In the genomic region with DNA sequence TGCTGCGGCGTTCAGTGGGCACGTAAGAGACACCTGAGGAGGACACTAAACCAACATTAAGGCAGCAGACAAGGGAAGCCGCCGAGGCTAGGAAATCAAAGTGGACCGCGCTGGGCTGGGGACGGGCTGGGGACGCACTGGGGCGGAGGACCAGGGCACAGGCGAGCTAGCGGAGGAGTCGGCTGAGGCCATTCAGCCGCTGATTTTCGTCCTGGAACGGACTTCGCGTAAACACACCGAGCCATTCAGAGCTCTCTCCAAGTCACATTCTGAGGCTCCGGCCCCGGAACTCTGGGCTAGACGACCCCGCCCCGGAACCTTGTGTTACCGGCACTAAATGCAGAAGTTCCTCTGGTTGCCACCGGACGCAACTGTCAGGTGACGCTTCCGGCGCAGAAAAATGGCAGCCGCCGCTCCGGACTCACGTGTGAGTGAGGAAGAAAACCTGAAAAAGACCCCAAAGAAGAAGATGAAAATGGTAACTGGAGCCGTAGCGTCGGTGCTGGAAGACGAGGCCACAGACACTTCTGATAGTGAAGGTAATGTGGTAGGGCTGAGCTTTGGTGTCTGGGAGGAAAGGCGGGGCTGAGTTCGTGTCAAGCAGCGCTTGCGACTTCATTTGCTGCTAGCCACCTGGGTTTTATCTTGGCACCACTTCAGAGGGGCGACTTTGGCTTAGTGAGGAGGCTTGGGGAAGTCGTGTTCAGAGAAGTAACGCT, we compare ENCODE assay signal across 8 cellular contexts. TPM values are rescaled to one million over a fixed set of nuclear protein-coding genes. Genes with fewer than 3 reads are reported as not detected.
DNase-seq lines count a peak whose midpoint lies in the region; ATAC-seq and TF ChIP-seq lines count a peak whose summit lies in the region.

A gene with protein sequence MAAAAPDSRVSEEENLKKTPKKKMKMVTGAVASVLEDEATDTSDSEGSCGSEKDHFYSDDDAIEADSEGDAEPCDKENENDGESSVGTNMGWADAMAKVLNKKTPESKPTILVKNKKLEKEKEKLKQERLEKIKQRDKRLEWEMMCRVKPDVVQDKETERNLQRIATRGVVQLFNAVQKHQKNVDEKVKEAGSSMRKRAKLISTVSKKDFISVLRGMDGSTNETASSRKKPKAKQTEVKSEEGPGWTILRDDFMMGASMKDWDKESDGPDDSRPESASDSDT (plus strand): TSS at position 377 of the 719 bp plus-strand sequence. CDS start 24 bp downstream, at position 401.

- peaks cover 7% of the 10 kb centered on the region for H3K36me3 Mint-ChIP-seq in natural killer cell

- intact Hi-C loops in natural killer cell (cut with micrococcal nuclease): no loop called here

- peak within 1 kb of the TSS; percentile 98 for H3K4me3 Mint-ChIP-seq in natural killer cell

- peak within 1 kb of the TSS; percentile 77 for H3K27ac ChIP-seq in RWPE1

- H3K27me3 Mint-ChIP-seq in natural killer cell (ENCODE audit: low read depth in 2 of 2): peaks cover 7 to 9% of the 10 kb centered on the region in 2 donors

- peak within 1 kb of the TSS; percentile 99 for H3K4me3 ChIP-seq in fibroblast of mammary gland (ENCODE audit: control insufficient read depth, low read depth, low read length)

- CTCF ChIA-PET in RWPE1 (lab: Yijun Ruan, JAX): no interaction called here

- DNase-seq in EL: peak; percentile 91
- DNase-seq in GOT3 (lab: John Stamatoyannopoulos, UW): peak; percentile 61
- peak; percentile 84 for DNase-seq in LHCN-M2 (ENCODE audit: low read depth)
- peak; percentile 84 for DNase-seq in RWPE1 (ENCODE audit: low spot score)
- peak; percentile 77 to 81 for DNase-seq in activated T-helper 1 cell treated with anti-CD3 and anti-CD28 coated beads, Interleukin-2, amount 50 U/mL, for 16 hours (ENCODE audit: low read depth in 1 of 2, low spot score in 1 of 2)
- peak; percentile 89 for DNase-seq in fibroblast of mammary gland (ENCODE audit: low read depth)
- peak; percentile 73 for DNase-seq in natural killer cell
- DNase-seq in stimulated activated naive CD4-positive, alpha-beta T cell (lab: John Stamatoyannopoulos, UW): peak; percentile 66 to 87 (median 75)

- no peaks in the 10 kb centered on the region for H3K9me3 Mint-ChIP-seq in natural killer cell

- peaks cover 26 to 27% of the 10 kb centered on the region in 2 donors for H3K4me1 Mint-ChIP-seq in natural killer cell

- peak; percentile 95 to 97 (median 97) for ATAC-seq in natural killer cell

- peak within 1 kb of the TSS; percentile 90 for H3K27ac Mint-ChIP-seq in natural killer cell

- POLR2A ChIA-PET in RWPE1 (lab: Yijun Ruan, JAX; ENCODE audit: low non-redundant PET): interaction anchor here (0.6 kb wide), 1 partner anchor 34 kb away, joined by 6 read pairs; no protein-coding TSS in a partner anchor

- TF ChIP-seq CTCF in RWPE1 (conservative IDR thresholded peaks at IDR 0.05; ENCODE audit: low read depth) (no peak), fibroblast of mammary gland (conservative IDR thresholded peaks at IDR 0.05; ENCODE audit: control insufficient read depth, insufficient read depth, low read depth, low read length) (no peak), natural killer cell (IDR thresholded peaks at IDR 0.05) (no peak)

RNA-seq across cellular contexts. Expression of the gene that starts here (rescaled TPM):
- 8.2 and 8.9 TPM in 2 replicates for total RNA-seq in LHCN-M2 (2014; rRNA removed)
- 8.6 TPM for polyA plus RNA-seq in LHCN-M2 (2012)
- total RNA-seq in natural killer cell: 10 to 100 TPM in 2 of 3 donors, 1 to 10 TPM in 1; 9.2 to 15.3 (median 13.3) TPM

Comparison
In these comparisons a context has a peak if more than half of its experiments do, and no peak if none do; other contexts are left out.
1. Peak in every context shown above with its lines: DNase-seq, ATAC-seq, H3K4me3 ChIP-seq and H3K27ac ChIP-seq.